In genomic region chr5:103546858-103547257, GRCh38 we compare ENCODE assay signal across 16 cellular contexts. TPM values are rescaled to one million over a fixed set of nuclear protein-coding genes. Genes with fewer than 3 reads are reported as not detected.
DNase-seq lines count a peak whose midpoint lies in the region; ATAC-seq and TF ChIP-seq lines count a peak whose summit lies in the region.
"Had no signal": no experiment of that assay in that cellular context is flagged by ENCODE, and none has a peak within 500 bp of the region (broad histone marks: within the 10 kb centered on the region; RNA-seq: fewer than 3 reads in every experiment).

No MANE protein-coding gene starts in this region.

- no peak overlapping the region for H4K91ac ChIP-seq in trophoblast cell (ENCODE audit: low read depth, low read length)

- no peak for TF ChIP-seq CTCF in lung (IDR thresholded peaks at IDR 0.05; ENCODE audit: control extremely low read depth, extremely low read depth)

- intact Hi-C loops in cardiac septum (cut with DNase I), result no loop called here

- no peak overlapping the region for H3K23ac ChIP-seq in trophoblast cell (ENCODE audit: low read length)

- no peak overlapping the region for H3K4ac ChIP-seq in trophoblast cell (ENCODE audit: low read depth, low read length)

- no peaks in the 10 kb centered on the region for H3K79me1 ChIP-seq in trophoblast cell (ENCODE audit: low read length)

- H3K27ac ChIP-seq in lung (ENCODE audit: low read depth in 1 of 2, low read length in 1 of 2) (no peak overlapping the region), trophoblast cell (ENCODE audit: low read depth, low read length) (no peak overlapping the region)
- H3K27ac ChIP-seq: 22Rv1, psoas muscle had no signal

- H3K18ac ChIP-seq in trophoblast cell (ENCODE audit: low read length), result no peak overlapping the region

- H3K27me3 ChIP-seq in lung (ENCODE audit: control insufficient read depth, insufficient read depth) (no peaks in the 10 kb centered on the region), trophoblast cell (ENCODE audit: insufficient read depth, low read length) (no peaks in the 10 kb centered on the region)

- no peak overlapping the region for H2AK5ac ChIP-seq in trophoblast cell (ENCODE audit: low read length)

- no peak overlapping the region for H2BK5ac ChIP-seq in trophoblast cell (ENCODE audit: low read depth, low read length, poor library complexity)

- no peak overlapping the region for H2BK120ac ChIP-seq in trophoblast cell (ENCODE audit: insufficient read depth, low read length, poor library complexity)

- H3K4me1 ChIP-seq in lung (ENCODE audit: control insufficient read depth in 2 of 2, insufficient read depth in 2 of 2, low read length in 2 of 2), result peaks cover 0 to 2% of the 10 kb centered on the region in 2 donors
- H3K4me1 ChIP-seq in trophoblast cell (ENCODE audit: control insufficient read depth in 1 of 2, insufficient read depth in 2 of 2, low read length in 2 of 2), result no peaks in the 10 kb centered on the region
- H3K4me1 ChIP-seq: psoas muscle had no signal

- no peak overlapping the region for H3K4me2 ChIP-seq in trophoblast cell (ENCODE audit: low read length)

- H3K36me3 ChIP-seq in lung (ENCODE audit: control insufficient read depth in 2 of 2, insufficient read depth in 2 of 2, low read length in 2 of 2), result peaks cover 0 to 2% of the 10 kb centered on the region in 2 donors
- peaks cover 0 to 5% of the 10 kb centered on the region in 2 experiments for H3K36me3 ChIP-seq in trophoblast cell (ENCODE audit: control insufficient read depth in 1 of 2, insufficient read depth in 2 of 2, low read length in 2 of 2)

- no peak overlapping the region for H3K14ac ChIP-seq in trophoblast cell (ENCODE audit: low read length)

- 49 to 75% methylated on average over 2 of the region's 2 CpGs for WGBS in lung, 2 donors
- WGBS in trophoblast cell (ENCODE audit: extremely low coverage, insufficient coverage, insufficient read length), result no CpG with 5 or more reads among the region's 2 CpGs

- H4K12ac ChIP-seq in trophoblast cell (ENCODE audit: low read depth, low read length), result no peak overlapping the region

- H3K9me3 ChIP-seq in lung (ENCODE audit: control insufficient read depth in 2 of 2, insufficient read depth in 1 of 2, low read length in 1 of 2), result no peaks in the 10 kb centered on the region
- peaks cover 2% of the 10 kb centered on the region for H3K9me3 ChIP-seq in trophoblast cell (ENCODE audit: insufficient read depth, low read depth, low read length)
- H3K9me3 ChIP-seq: psoas muscle had no signal

- no peak overlapping the region for H3K9ac ChIP-seq in trophoblast cell (ENCODE audit: low read length)

- no peak overlapping the region for H2AFZ ChIP-seq in trophoblast cell (ENCODE audit: insufficient read depth, low read length, poor library complexity)

- no peak overlapping the region for H4K8ac ChIP-seq in trophoblast cell (ENCODE audit: low read depth, low read length)

- ATAC-seq in GM21528 (IDR thresholded peaks at IDR 0.05; ENCODE audit: low FRiP score, unreplicated experiment) (peak; percentile 54), HG03565 (IDR thresholded peaks at IDR 0.05; ENCODE audit: unreplicated experiment) (peak; percentile 43), lung (ENCODE audit: insufficient read depth, low FRiP score) (peak; percentile 34)
- ATAC-seq: activated CD4-positive, CD25-positive, alpha-beta regulatory T cell treated with anti-CD3 and anti-CD28 coated beads, Interleukin-2, amount 50 U/mL, for 24 hours; psoas muscle had no signal

- H2BK12ac ChIP-seq in trophoblast cell (ENCODE audit: low read length), result no peak overlapping the region

- DNase-seq in DMS79 treated with DMSO at 0.1 percent for 48 hours (lab: John Stamatoyannopoulos, UW) (peak; percentile 3), DMS79 (lab: John Stamatoyannopoulos, UW) (no peak), lung (ENCODE audit: low spot score) (no peak), iPS-NIHi7 (ENCODE audit: extremely low spot score) (no peak), trophoblast cell (no peak), cardiac septum (ENCODE audit: low spot score) (no peak)
- DNase-seq: activated CD4-positive, alpha-beta memory T cell treated with anti-CD3 and anti-CD28 coated beads, Interleukin-2, amount 10 ng/mL, durations not matched to agents 7 days and 5 days; activated effector memory CD4-positive, alpha-beta T cell treated with Interleukin-2 at 50 U/mL for 16 hours; H7; NCI-H1417 treated with DMSO at 0.1 percent for 48 hours; NCI-H2171; psoas muscle had no signal

- H3K4me3 ChIP-seq in lung (no peak overlapping the region), trophoblast cell (ENCODE audit: low read depth, low read length) (no peak overlapping the region)
- H3K4me3 ChIP-seq: psoas muscle had no signal

- no peaks in the 10 kb centered on the region for H3K79me2 ChIP-seq in trophoblast cell (ENCODE audit: control insufficient read depth, insufficient read depth, low read length, poor library complexity)

RNA-seq across cellular contexts. Expression of gene NUDT12, which starts 15.7 kb away (rescaled TPM):
- total RNA-seq in lung (10 to 100 TPM; 10.1 to 25.4 TPM), cardiac septum (11.4 TPM)
- polyA plus RNA-seq in lung, result 10 to 100 TPM in 1 of 2 donors, 1 to 10 TPM in 1; 5.7 to 12.4 TPM
- polyA plus RNA-seq in trophoblast cell (2013), result 8.4 and 9.2 TPM in 2 replicates
